In genomic region chr17:83154311-83155127, GRCh38 we compare ENCODE assay signal across 21 cellular contexts.
DNase-seq lines count a peak whose midpoint lies in the region; ATAC-seq and TF ChIP-seq lines count a peak whose summit lies in the region.
"Had no signal": no experiment of that assay in that cellular context is flagged by ENCODE, and none has a peak within 500 bp of the region (broad histone marks: within the 10 kb centered on the region; RNA-seq: fewer than 3 reads in every experiment).

No MANE protein-coding gene starts in this region.

- CTCF ChIA-PET in activated CD8-positive, alpha-beta T cell treated with anti-CD3 and anti-CD28 coated beads, Interleukin-2, amount 10 ng/mL, durations not matched to agents 7 days and 5 days (lab: Charles Lee) = no interaction called here
- CTCF ChIA-PET in activated CD8-positive, alpha-beta T cell treated with anti-CD3 and anti-CD28 coated beads for 36 hours (lab: Charles Lee) = no interaction called here

- H3K4me3 Mint-ChIP-seq in activated CD8-positive, alpha-beta T cell treated with anti-CD3 and anti-CD28 coated beads, Interleukin-2, amount 10 ng/mL, durations not matched to agents 7 days and 5 days = no peak overlapping the region
- H3K4me3 Mint-ChIP-seq in activated CD8-positive, alpha-beta T cell treated with anti-CD3 and anti-CD28 coated beads for 36 hours = no peak overlapping the region
- H3K4me3 Mint-ChIP-seq in stimulated activated effector memory CD8-positive, alpha-beta T cell treated with anti-CD3 and anti-CD28 coated beads, Interleukin-12 subunit alpha, Interleukin-12 subunit beta, amount 100 ng/mL, for 72 hours = no peak overlapping the region
- H3K4me3 Mint-ChIP-seq: activated B cell treated with CpG ODN at 0.5 μM for 24 hours, T-helper 17 cell had no signal

- peak overlapping the region; percentile 25 for H3K27ac Mint-ChIP-seq in activated CD8-positive, alpha-beta T cell treated with anti-CD3 and anti-CD28 coated beads, Interleukin-2, amount 10 ng/mL, durations not matched to agents 7 days and 5 days
- H3K27ac Mint-ChIP-seq in activated CD8-positive, alpha-beta T cell treated with anti-CD3 and anti-CD28 coated beads for 36 hours = no peak overlapping the region
- peak overlapping the region; percentile 32 for H3K27ac Mint-ChIP-seq in stimulated activated effector memory CD8-positive, alpha-beta T cell treated with anti-CD3 and anti-CD28 coated beads, Interleukin-12 subunit alpha, Interleukin-12 subunit beta, amount 100 ng/mL, for 72 hours
- H3K27ac Mint-ChIP-seq: activated B cell treated with CpG ODN at 0.5 μM for 24 hours, T-helper 17 cell had no signal

- H3K4me3 ChIP-seq in SJCRH30 = no peak overlapping the region
- H3K4me3 ChIP-seq: ovary had no signal

- no peak for TF ChIP-seq CTCF in activated CD8-positive, alpha-beta T cell treated with anti-CD3 and anti-CD28 coated beads for 36 hours (IDR thresholded peaks at IDR 0.05)

- intact Hi-C loops in activated CD8-positive, alpha-beta T cell treated with anti-CD3 and anti-CD28 coated beads for 36 hours (cut with micrococcal nuclease) = no loop called here

- H3K9me3 Mint-ChIP-seq in activated CD8-positive, alpha-beta T cell treated with anti-CD3 and anti-CD28 coated beads, Interleukin-2, amount 10 ng/mL, durations not matched to agents 7 days and 5 days (ENCODE audit: insufficient read depth) = no peaks in the 10 kb centered on the region
- no peaks in the 10 kb centered on the region for H3K9me3 Mint-ChIP-seq in activated CD8-positive, alpha-beta T cell treated with anti-CD3 and anti-CD28 coated beads for 36 hours
- no peaks in the 10 kb centered on the region for H3K9me3 Mint-ChIP-seq in stimulated activated effector memory CD8-positive, alpha-beta T cell treated with anti-CD3 and anti-CD28 coated beads, Interleukin-12 subunit alpha, Interleukin-12 subunit beta, amount 100 ng/mL, for 72 hours
- H3K9me3 Mint-ChIP-seq: activated B cell treated with CpG ODN at 0.5 μM for 24 hours had no signal

- peaks cover 13% of the 10 kb centered on the region for H3K27me3 Mint-ChIP-seq in activated CD8-positive, alpha-beta T cell treated with anti-CD3 and anti-CD28 coated beads, Interleukin-2, amount 10 ng/mL, durations not matched to agents 7 days and 5 days (ENCODE audit: low read depth)
- peaks cover 6% of the 10 kb centered on the region for H3K27me3 Mint-ChIP-seq in activated CD8-positive, alpha-beta T cell treated with anti-CD3 and anti-CD28 coated beads for 36 hours

- peaks cover 30% of the 10 kb centered on the region for H3K4me1 ChIP-seq in SJCRH30
- H3K4me1 ChIP-seq: BE2C had no signal

- no peak for ATAC-seq in activated CD8-positive, alpha-beta T cell treated with anti-CD3 and anti-CD28 coated beads, Interleukin-2, amount 10 ng/mL, durations not matched to agents 7 days and 5 days
- ATAC-seq in activated CD8-positive, alpha-beta T cell treated with anti-CD3 and anti-CD28 coated beads for 36 hours = no peak
- ATAC-seq in left lobe of liver (no peak), HG03139 (IDR thresholded peaks at IDR 0.05; ENCODE audit: unreplicated experiment) (no peak)
- no peak for ATAC-seq in stimulated activated effector memory CD8-positive, alpha-beta T cell treated with anti-CD3 and anti-CD28 coated beads, Interleukin-12 subunit alpha, Interleukin-12 subunit beta, amount 100 ng/mL, for 72 hours

- peaks cover 8% of the 10 kb centered on the region for H3K4me1 Mint-ChIP-seq in activated CD8-positive, alpha-beta T cell treated with anti-CD3 and anti-CD28 coated beads, Interleukin-2, amount 10 ng/mL, durations not matched to agents 7 days and 5 days (ENCODE audit: low read depth)
- H3K4me1 Mint-ChIP-seq in activated CD8-positive, alpha-beta T cell treated with anti-CD3 and anti-CD28 coated beads for 36 hours (ENCODE audit: low read depth) = peaks cover 10% of the 10 kb centered on the region
- peaks cover 21% of the 10 kb centered on the region for H3K4me1 Mint-ChIP-seq in stimulated activated effector memory CD8-positive, alpha-beta T cell treated with anti-CD3 and anti-CD28 coated beads, Interleukin-12 subunit alpha, Interleukin-12 subunit beta, amount 100 ng/mL, for 72 hours

- peak overlapping the region; percentile 7; the same call in 1 of the 2 replicates for H3K27ac ChIP-seq in SJCRH30
- H3K27ac ChIP-seq: ovary had no signal

- no peaks in the 10 kb centered on the region for H3K27me3 ChIP-seq in SJCRH30
- H3K27me3 ChIP-seq: BE2C, ovary had no signal

- H3K36me3 ChIP-seq in SJCRH30 = no peaks in the 10 kb centered on the region
- H3K36me3 ChIP-seq: BE2C, gastrocnemius medialis, ovary had no signal

- DNase-seq in activated CD8-positive, alpha-beta T cell treated with anti-CD3 and anti-CD28 coated beads, Interleukin-2, amount 10 ng/mL, durations not matched to agents 7 days and 5 days = no peak
- DNase-seq in activated CD8-positive, alpha-beta T cell treated with anti-CD3 and anti-CD28 coated beads for 36 hours = no peak
- peak; percentile 64 to 70 for DNase-seq in SJCRH30
- DNase-seq in left lobe of liver (ENCODE audit: low spot score) = peak; percentile 37
- peak in 1 of 2 donors; percentile 44 for DNase-seq in stimulated activated effector memory CD8-positive, alpha-beta T cell treated with anti-CD3 and anti-CD28 coated beads, Interleukin-12 subunit alpha, Interleukin-12 subunit beta, amount 100 ng/mL, for 72 hours (ENCODE audit: low spot score in 2 of 2)
- no peak for DNase-seq in middle frontal gyrus (ENCODE audit: extremely low spot score, low spot score)
- no peak for DNase-seq in superior temporal gyrus (ENCODE audit: extremely low spot score)
- DNase-seq: 8988T; activated B cell treated with CpG ODN at 0.5 μM for 24 hours; anterior cingulate cortex; BE2C; GDM1; KG1; NCI-H2029 treated with DMSO at 0.1 percent for 48 hours; NCI-H510A; ovary; SHP77 treated with DMSO at 0.1 percent for 48 hours; stimulated activated CD4-positive, alpha-beta T cell treated with anti-CD3 and anti-CD28 coated beads, Interleukin-4, amount 100 ng/mL, for 24 hours; T-helper 17 cell had no signal

- POLR2A ChIA-PET in activated CD8-positive, alpha-beta T cell treated with anti-CD3 and anti-CD28 coated beads, Interleukin-2, amount 10 ng/mL, durations not matched to agents 7 days and 5 days (lab: Charles Lee) = interaction anchor here (0.6 kb wide), 1 partner anchor 48 kb away, joined by 3 read pairs; no protein-coding TSS in a partner anchor
- POLR2A ChIA-PET in activated CD8-positive, alpha-beta T cell treated with anti-CD3 and anti-CD28 coated beads for 36 hours (lab: Charles Lee) = no interaction called here

- no peaks in the 10 kb centered on the region for H3K9me3 ChIP-seq in SJCRH30 (replicated peaks)
- H3K9me3 ChIP-seq: BE2C, gastrocnemius medialis, ovary had no signal

- H3K36me3 Mint-ChIP-seq in activated CD8-positive, alpha-beta T cell treated with anti-CD3 and anti-CD28 coated beads, Interleukin-2, amount 10 ng/mL, durations not matched to agents 7 days and 5 days (ENCODE audit: low read depth) = no peaks in the 10 kb centered on the region
- no peaks in the 10 kb centered on the region for H3K36me3 Mint-ChIP-seq in activated CD8-positive, alpha-beta T cell treated with anti-CD3 and anti-CD28 coated beads for 36 hours (ENCODE audit: low read depth)
- H3K36me3 Mint-ChIP-seq in stimulated activated effector memory CD8-positive, alpha-beta T cell treated with anti-CD3 and anti-CD28 coated beads, Interleukin-12 subunit alpha, Interleukin-12 subunit beta, amount 100 ng/mL, for 72 hours = no peaks in the 10 kb centered on the region

Comparison
In these comparisons a context has a peak if more than half of its experiments do, and no peak if none do; other contexts are left out.
1. DNase-seq: peak in SJCRH30 (2 of 2) and left lobe of liver (single experiment); none in activated CD8-positive, alpha-beta T cell treated with anti-CD3 and anti-CD28 coated beads, Interleukin-2, amount 10 ng/mL, durations not matched to agents 7 days and 5 days (single experiment), activated CD8-positive, alpha-beta T cell treated with anti-CD3 and anti-CD28 coated beads for 36 hours (single experiment), middle frontal gyrus (single experiment) and superior temporal gyrus (single experiment).